ENCODE assay signal across 8 cellular contexts in genomic region chr17:55420067-55420775, GRCh38. TPM values are rescaled to one million over a fixed set of nuclear protein-coding genes. Genes with fewer than 3 reads are reported as not detected.
A peak's percentile ranks its signal among the peaks of the same experiment; 100 is the strongest.
DNase-seq lines count a peak whose midpoint lies in the region; ATAC-seq and TF ChIP-seq lines count a peak whose summit lies in the region.

No MANE protein-coding gene starts in this region.

- H3K4me3 ChIP-seq in mucosa of stomach (ENCODE audit: low read length): no peak overlapping the region

- peak overlapping the region; percentile 78 for H3K9ac ChIP-seq in mucosa of stomach (ENCODE audit: low read length)

- intact Hi-C loops in sciatic nerve (cut with DNase I): no loop called here

- H3K27me3 ChIP-seq in mucosa of stomach (ENCODE audit: control insufficient read depth, insufficient read depth, low read length): no peaks in the 10 kb centered on the region

- TF ChIP-seq POLR2A in GM18505 (IDR thresholded peaks at IDR 0.05; ENCODE audit: borderline replicate concordance, extremely low read depth, insufficient read depth, insufficient read length): peak; percentile 29
- peak; percentile 60 for TF ChIP-seq POLR2A in Raji (IDR thresholded peaks at IDR 0.05; ENCODE audit: insufficient read depth, low read depth, low read length)

- no peaks in the 10 kb centered on the region for H3K36me3 ChIP-seq in mucosa of stomach (ENCODE audit: control insufficient read depth, insufficient read depth, low read length)

- ATAC-seq in GM18505 (IDR thresholded peaks at IDR 0.05; ENCODE audit: unreplicated experiment) (peak; percentile 32), HG02623 (IDR thresholded peaks at IDR 0.05; ENCODE audit: unreplicated experiment) (peak; percentile 25), sciatic nerve (no peak)

- no peaks in the 10 kb centered on the region for H3K9me3 ChIP-seq in mucosa of stomach (ENCODE audit: control insufficient read depth, low read length)

- no peaks in the 10 kb centered on the region for H3K4me1 ChIP-seq in mucosa of stomach (ENCODE audit: control insufficient read depth, insufficient read depth, low read length)

- H3K27ac ChIP-seq in caudate nucleus (ENCODE audit: low read depth, low read length): peak overlapping the region; percentile 77

- DNase-seq in caudate nucleus (lab: John Stamatoyannopoulos, UW) (peak in 5 of 61 donors; percentile 2 to 21 (median 10)), NCI-H2227 (lab: John Stamatoyannopoulos, UW; ENCODE audit: unreplicated experiment) (no peak), sciatic nerve (ENCODE audit: low spot score) (no peak), middle frontal gyrus (ENCODE audit: extremely low spot score, low spot score) (no peak)

RNA-seq across cellular contexts. Expression of gene MMD, which starts 1.4 kb away (rescaled TPM):
- total RNA-seq in sciatic nerve: 13.8 TPM
